Comparison of ENCODE assay signal across 20 cellular contexts in genomic region chr2:232541195-232541960, GRCh38. TPM values are rescaled to one million over a fixed set of nuclear protein-coding genes. Genes with fewer than 3 reads are reported as not detected.
DNase-seq lines count a peak whose midpoint lies in the region; ATAC-seq and TF ChIP-seq lines count a peak whose summit lies in the region.
"Had no signal": no experiment of that assay in that cellular context is flagged by ENCODE, and none has a peak within 500 bp of the region (broad histone marks: within the 10 kb centered on the region; RNA-seq: fewer than 3 reads in every experiment).

No MANE protein-coding gene starts in this region.

- peaks cover 5% of the 10 kb centered on the region for H3K27me3 Mint-ChIP-seq in activated B cell treated with CpG ODN at 0.5 μM for 24 hours
- peaks cover 0 to 20% (median 20%) of the 10 kb centered on the region in 3 donors for H3K27me3 Mint-ChIP-seq in naive B cell
- H3K27me3 Mint-ChIP-seq in CD8-positive, alpha-beta T cell (ENCODE audit: low read depth) = peaks cover 6% of the 10 kb centered on the region

- 0 out of 4 replicates have a peak, but pooled peaks cover 0 to 3% of the 10 kb centered on the region in 2 experiments for H3K4me1 ChIP-seq in HCT116 (ENCODE audit: control insufficient read depth in 1 of 2, insufficient read depth in 2 of 2, low read length in 2 of 2)
- no peaks in the 10 kb centered on the region for H3K4me1 ChIP-seq in CD8-positive, alpha-beta T cell (ENCODE audit: insufficient read depth, low read length)
- H3K4me1 ChIP-seq: colonic mucosa had no signal

- TF ChIP-seq RAD21 in HCT116 (IDR thresholded peaks at IDR 0.05; ENCODE audit: low read depth) = no peak

- H3K4me2 ChIP-seq in HCT116 (ENCODE audit: low read length) = no peak overlapping the region
- H3K4me2 ChIP-seq: GM23338 had no signal

- peak; percentile 20 for DNase-seq in 8988T
- no peak for DNase-seq in HCT116 (ENCODE audit: low read depth, low spot score)
- DNase-seq in activated B cell treated with CpG ODN at 0.5 μM for 24 hours = no peak
- DNase-seq in naive B cell = no peak
- no peak for DNase-seq in AG08395 (ENCODE audit: low spot score)
- no peak for DNase-seq in CD8-positive, alpha-beta T cell
- DNase-seq in COLO829 (ENCODE audit: low spot score) = no peak
- DNase-seq: activated CD4-positive, alpha-beta T cell treated with anti-CD3 and anti-CD28 coated beads, Interleukin-2, amount 10 ng/mL, durations not matched to agents 24 days and 14 days; colonic mucosa; DMS153; kidney glomerular epithelial cell; MG63; NCI-H774 had no signal

- H3K9ac ChIP-seq in HCT116 (ENCODE audit: low read length) = no peak overlapping the region

- no peaks in the 10 kb centered on the region for H3K36me3 ChIP-seq in HCT116 (ENCODE audit: control insufficient read depth in 1 of 2, insufficient read depth in 2 of 2, low read length in 2 of 2)
- peaks cover 3% of the 10 kb centered on the region for H3K36me3 ChIP-seq in CD8-positive, alpha-beta T cell (ENCODE audit: insufficient read depth, low read length)
- H3K36me3 ChIP-seq: colonic mucosa, MG63 had no signal

- H3K9me2 ChIP-seq in HCT116 (ENCODE audit: insufficient read depth) = no peaks in the 10 kb centered on the region

- no peaks in the 10 kb centered on the region for H3K27me3 ChIP-seq in HCT116 (ENCODE audit: insufficient read depth, low read length)
- H3K27me3 ChIP-seq in CD8-positive, alpha-beta T cell (ENCODE audit: insufficient read depth, low read length) = no peaks in the 10 kb centered on the region
- H3K27me3 ChIP-seq: colonic mucosa, MG63 had no signal

- CTCF ChIA-PET in HCT116 (lab: Charles Lee) = no interaction called here
- CTCF ChIA-PET in activated B cell treated with CpG ODN at 0.5 μM for 24 hours (lab: Charles Lee) = no interaction called here
- CTCF ChIA-PET in CD8-positive, alpha-beta T cell (lab: Charles Lee) = no interaction called here

- no peak overlapping the region for H3K27ac ChIP-seq in HCT116 (ENCODE audit: low read depth, low read length)
- H3K27ac ChIP-seq in CD8-positive, alpha-beta T cell (ENCODE audit: low read depth, low read length) = no peak overlapping the region
- H3K27ac ChIP-seq: colonic mucosa, psoas muscle had no signal

- H3K4me3 ChIP-seq in HCT116 (replicated peaks in 1 of 2; ENCODE audit: low read depth in 1 of 2, low read length in 2 of 2) = no peak overlapping the region
- no peak overlapping the region for H3K4me3 ChIP-seq in CD8-positive, alpha-beta T cell (ENCODE audit: low read depth, low read length)
- H3K4me3 ChIP-seq: colonic mucosa, GM23338, MG63 had no signal

- peaks cover 0 to 3% of the 10 kb centered on the region in 2 experiments; a peak in 3 of 4 replicates for H3K9me3 ChIP-seq in HCT116 (ENCODE audit: control insufficient read depth in 1 of 2, insufficient read depth in 1 of 2, low read depth in 1 of 2, low read length in 2 of 2)
- no peaks in the 10 kb centered on the region for H3K9me3 ChIP-seq in CD8-positive, alpha-beta T cell (ENCODE audit: low read length)
- H3K9me3 ChIP-seq: colonic mucosa, MG63, psoas muscle had no signal

- POLR2A ChIA-PET in HCT116 (lab: Charles Lee) (interaction anchor here (0.6 kb wide), 1 partner anchor 10 kb away, joined by 6 read pairs; no protein-coding TSS in a partner anchor), activated B cell treated with CpG ODN at 0.5 μM for 24 hours (lab: Charles Lee) (no interaction called here)
- POLR2A ChIA-PET in CD8-positive, alpha-beta T cell (lab: Charles Lee) = no interaction called here

- H3K79me2 ChIP-seq in HCT116 (ENCODE audit: insufficient read depth, low read length) = no peaks in the 10 kb centered on the region

- BruUV-seq in HCT116 (replicated peaks; lab: Mats Ljungman, UMichigan) = no TSS peak

- RAD21 ChIA-PET in HCT116 (lab: Charles Lee; ENCODE audit: low non-redundant PET in 1 of 2, low total read pairs in 2 of 2, uncharacterized antibody in 2 of 2, unreplicated experiment in 2 of 2) = no interaction called here

- H3K4me1 Mint-ChIP-seq in activated B cell treated with CpG ODN at 0.5 μM for 24 hours = peaks cover 15% of the 10 kb centered on the region
- peaks cover 38 to 44% (median 41%) of the 10 kb centered on the region in 3 donors for H3K4me1 Mint-ChIP-seq in naive B cell
- peaks cover 17% of the 10 kb centered on the region for H3K4me1 Mint-ChIP-seq in CD8-positive, alpha-beta T cell (ENCODE audit: low read depth)

- TF ChIP-seq CTCF in HCT116 (IDR thresholded peaks at IDR 0.05 in 2 of 3, conservative IDR thresholded peaks at IDR 0.05 in 1 of 3; ENCODE audit: borderline replicate concordance in 1 of 3, insufficient read depth in 1 of 3, low read depth in 2 of 3, low read length in 2 of 3) (no peak), activated B cell treated with CpG ODN at 0.5 μM for 24 hours (IDR thresholded peaks at IDR 0.05) (no peak)
- TF ChIP-seq CTCF in CD8-positive, alpha-beta T cell (IDR thresholded peaks at IDR 0.05) = no peak

- no peak overlapping the region for H3K4me3 Mint-ChIP-seq in activated B cell treated with CpG ODN at 0.5 μM for 24 hours
- peak overlapping the region in 1 of 8 donors; percentile 37 for H3K4me3 Mint-ChIP-seq in naive B cell
- no peak overlapping the region for H3K4me3 Mint-ChIP-seq in CD8-positive, alpha-beta T cell
- H3K4me3 Mint-ChIP-seq: activated CD4-positive, alpha-beta T cell treated with anti-CD3 and anti-CD28 coated beads, Interleukin-2, amount 10 ng/mL, durations not matched to agents 24 days and 14 days; GM23338 had no signal

- intact Hi-C loops in HCT116 (cut with micrococcal nuclease) (no loop called here), activated B cell treated with CpG ODN at 0.5 μM for 24 hours (cut with micrococcal nuclease) (no loop called here)
- intact Hi-C loops in CD8-positive, alpha-beta T cell (cut with DNase I, micrococcal nuclease) = no loop called here

- H3K9me3 Mint-ChIP-seq in activated B cell treated with CpG ODN at 0.5 μM for 24 hours (peaks cover 3% of the 10 kb centered on the region), naive B cell (peaks cover 0 to 4% (median 3%) of the 10 kb centered on the region in 7 donors)
- no peaks in the 10 kb centered on the region for H3K9me3 Mint-ChIP-seq in CD8-positive, alpha-beta T cell
- H3K9me3 Mint-ChIP-seq: activated CD4-positive, alpha-beta T cell treated with anti-CD3 and anti-CD28 coated beads, Interleukin-2, amount 10 ng/mL, durations not matched to agents 24 days and 14 days had no signal

- ATAC-seq in HCT116 = no peak
- peak; percentile 49 for ATAC-seq in activated B cell treated with CpG ODN at 0.5 μM for 24 hours (ENCODE audit: low read depth)
- ATAC-seq in naive B cell (ENCODE audit: low read depth in 2 of 2) = peak; percentile 37 to 50
- ATAC-seq in CD8-positive, alpha-beta T cell = no peak
- ATAC-seq in HG02852 (IDR thresholded peaks at IDR 0.05; ENCODE audit: unreplicated experiment) = no peak
- ATAC-seq: GM23338, psoas muscle had no signal

- H4K20me1 ChIP-seq in HCT116 (ENCODE audit: insufficient read depth) = no peaks in the 10 kb centered on the region

- H2AFZ ChIP-seq in HCT116 (ENCODE audit: low read depth, low read length, poor library complexity, severe bottlenecking) = no peak overlapping the region
- H2AFZ ChIP-seq: GM23338 had no signal

- no peak overlapping the region for H3K27ac Mint-ChIP-seq in activated B cell treated with CpG ODN at 0.5 μM for 24 hours
- no peak overlapping the region for H3K27ac Mint-ChIP-seq in naive B cell
- no peak overlapping the region for H3K27ac Mint-ChIP-seq in CD8-positive, alpha-beta T cell
- H3K27ac Mint-ChIP-seq: activated CD4-positive, alpha-beta T cell treated with anti-CD3 and anti-CD28 coated beads, Interleukin-2, amount 10 ng/mL, durations not matched to agents 24 days and 14 days; GM23338 had no signal

- H3K36me3 Mint-ChIP-seq in activated B cell treated with CpG ODN at 0.5 μM for 24 hours (ENCODE audit: low read depth) = peaks cover 10% of the 10 kb centered on the region
- no peaks in the 10 kb centered on the region for H3K36me3 Mint-ChIP-seq in naive B cell
- H3K36me3 Mint-ChIP-seq in CD8-positive, alpha-beta T cell = peaks cover 16% of the 10 kb centered on the region

- TF ChIP-seq POLR2A in HCT116 (IDR thresholded peaks at IDR 0.05; ENCODE audit: borderline replicate concordance, extremely low read depth, insufficient read depth, insufficient read length) = no peak

TF ChIP-seq in HCT116, 20 proteins besides CTCF, POLR2A, EP300 and RAD21 (continues in another document):
- TF ChIP-seq POLR2AphosphoS5 (IDR thresholded peaks at IDR 0.05; ENCODE audit: low read depth, low read length) = peak; percentile 8; the same call in 1 of the 2 replicates

RNA-seq across cellular contexts. Expression of gene CHRNG, which starts 1.9 kb away (rescaled TPM):
- not detected for total RNA-seq in HCT116 (2021; ENCODE audit: unreplicated experiment)
- 0.15 and 0.21 TPM in 2 replicates for polyA plus RNA-seq in HCT116 (2012)
- total RNA-seq in activated B cell treated with CpG ODN at 0.5 μM for 24 hours = not detected in 2 replicates
- not detected for polyA plus RNA-seq in naive B cell (ENCODE audit: low read depth in 6 of 6)
- not detected for total RNA-seq in CD8-positive, alpha-beta T cell
- total RNA-seq: activated CD4-positive, alpha-beta T cell treated with anti-CD3 and anti-CD28 coated beads, Interleukin-2, amount 10 ng/mL, durations not matched to agents 24 days and 14 days; aorta; colonic mucosa; epithelial cell of proximal tubule; GM23338; HT1080; T-helper 1 cell treated with Interleukin-12 subunit alpha and Interleukin-12 subunit beta and Interleukin-4 antibody, amounts not matched to agents 30 ng/mL and 1 ng/mL, for 36 hours had no signal
- polyA plus RNA-seq: aorta, GM23338 had no signal

RNA-seq across cellular contexts. Expression of gene TIGD1, which starts 9.0 kb away (rescaled TPM):
- total RNA-seq in HCT116 (2021; ENCODE audit: unreplicated experiment) = 6.0 TPM
- polyA plus RNA-seq in HCT116 (2012) = 1.5 and 1.6 TPM in 2 replicates
- total RNA-seq in activated B cell treated with CpG ODN at 0.5 μM for 24 hours = 8.1 and 8.8 TPM in 2 replicates
- 1 to 10 TPM; 2.6 to 9.2 (median 7.9) TPM for polyA plus RNA-seq in naive B cell (ENCODE audit: low read depth in 6 of 6)
- total RNA-seq in CD8-positive, alpha-beta T cell = 10 to 100 TPM; 16.5 to 17.2 TPM

RNA-seq across cellular contexts. Expression of gene EIF4E2, which starts 9.1 kb away (rescaled TPM):
- total RNA-seq in HCT116 (2021; ENCODE audit: unreplicated experiment) (58.6 TPM), activated B cell treated with CpG ODN at 0.5 μM for 24 hours (63.2 and 67.2 TPM in 2 replicates)
- 63.5 and 66.7 TPM in 2 replicates for polyA plus RNA-seq in HCT116 (2012)
- 10 to 100 TPM; 51.0 to 69.0 (median 63.1) TPM for polyA plus RNA-seq in naive B cell (ENCODE audit: low read depth in 6 of 6)
- 10 to 100 TPM; 53.8 to 55.2 TPM for total RNA-seq in CD8-positive, alpha-beta T cell

RNA-seq across cellular contexts. Expression of gene CHRND, which starts 15.4 kb away (rescaled TPM):
- total RNA-seq in HCT116 (2021; ENCODE audit: unreplicated experiment) = not detected
- 0.01 and 0.04 TPM in 2 replicates for polyA plus RNA-seq in HCT116 (2012)
- total RNA-seq in activated B cell treated with CpG ODN at 0.5 μM for 24 hours = not detected in 2 replicates
- polyA plus RNA-seq in naive B cell (ENCODE audit: low read depth in 6 of 6) = not detected
- not detected for total RNA-seq in CD8-positive, alpha-beta T cell
- total RNA-seq: activated CD4-positive, alpha-beta T cell treated with anti-CD3 and anti-CD28 coated beads, Interleukin-2, amount 10 ng/mL, durations not matched to agents 24 days and 14 days; aorta; colonic mucosa; epithelial cell of proximal tubule; HT1080; T-helper 1 cell treated with Interleukin-12 subunit alpha and Interleukin-12 subunit beta and Interleukin-4 antibody, amounts not matched to agents 30 ng/mL and 1 ng/mL, for 36 hours had no signal
- polyA plus RNA-seq: aorta had no signal

RNA-seq across cellular contexts. Expression of gene PRSS56, which starts 21.2 kb away (rescaled TPM):
- total RNA-seq in HCT116 (2021; ENCODE audit: unreplicated experiment) (not detected), activated B cell treated with CpG ODN at 0.5 μM for 24 hours (not detected in 2 replicates)
- 0.07 TPM in 2 replicates for polyA plus RNA-seq in HCT116 (2012)
- not detected for polyA plus RNA-seq in naive B cell (ENCODE audit: low read depth in 6 of 6)
- not detected for total RNA-seq in CD8-positive, alpha-beta T cell
- total RNA-seq: activated CD4-positive, alpha-beta T cell treated with anti-CD3 and anti-CD28 coated beads, Interleukin-2, amount 10 ng/mL, durations not matched to agents 24 days and 14 days; aorta; colonic mucosa; epithelial cell of proximal tubule; HT1080; T-helper 1 cell treated with Interleukin-12 subunit alpha and Interleukin-12 subunit beta and Interleukin-4 antibody, amounts not matched to agents 30 ng/mL and 1 ng/mL, for 36 hours had no signal
- polyA plus RNA-seq: aorta had no signal

Comparison
In these comparisons a context has a peak if more than half of its experiments do, and no peak if none do; other contexts are left out.
1. ATAC-seq: peak in activated B cell treated with CpG ODN at 0.5 μM for 24 hours (single experiment) and naive B cell (2 of 2); none in HCT116 (single experiment), CD8-positive, alpha-beta T cell (single experiment) and HG02852 (single experiment).